In genomic region chr5:137344723-137345322, GRCh38 we compare ENCODE assay signal across 8 cellular contexts.
A peak's percentile ranks its signal among the peaks of the same experiment; 100 is the strongest.
DNase-seq lines count a peak whose midpoint lies in the region; ATAC-seq, FAIRE-seq and TF ChIP-seq lines count a peak whose summit lies in the region.

No MANE protein-coding gene starts in this region.

- H3K36me3 Mint-ChIP-seq in effector memory CD8-positive, alpha-beta T cell (ENCODE audit: insufficient read depth): peaks cover 2% of the 10 kb centered on the region

- H3K27me3 ChIP-seq in bronchial epithelial cell (ENCODE audit: control insufficient read depth, insufficient read depth, low read length): no peaks in the 10 kb centered on the region
- no peaks in the 10 kb centered on the region for H3K27me3 ChIP-seq in lung (ENCODE audit: control insufficient read depth, insufficient read depth)

- H3K4me3 ChIP-seq in bronchial epithelial cell (ENCODE audit: low read depth, low read length): no peak overlapping the region
- H3K4me3 ChIP-seq in lung: no peak overlapping the region

- peaks cover 12 to 16% of the 10 kb centered on the region in 2 donors for H3K27me3 Mint-ChIP-seq in effector memory CD8-positive, alpha-beta T cell

- TF ChIP-seq CTCF in bronchial epithelial cell (IDR thresholded peaks at IDR 0.05; ENCODE audit: insufficient read depth, low read length, severe bottlenecking): peak; percentile 83
- TF ChIP-seq CTCF in lung (IDR thresholded peaks at IDR 0.05; ENCODE audit: control extremely low read depth, extremely low read depth): peak; percentile 2

- no peaks in the 10 kb centered on the region for H3K9me3 ChIP-seq in lung (ENCODE audit: control insufficient read depth in 2 of 2, insufficient read depth in 1 of 2, low read length in 1 of 2)

- H3K4me1 ChIP-seq in lung (ENCODE audit: control insufficient read depth in 2 of 2, insufficient read depth in 2 of 2, low read length in 2 of 2): peaks cover 0 to 4% of the 10 kb centered on the region in 2 donors

- ATAC-seq in lung (ENCODE audit: insufficient read depth, low FRiP score): no peak
- ATAC-seq in effector memory CD8-positive, alpha-beta T cell (replicated peaks): no peak

- FAIRE-seq in GM19239 (lab: Jason Lieb, UNC) (no peak), bronchial epithelial cell (lab: Jason Lieb, UNC) (peak; percentile 28)

- no peak overlapping the region for H3K27ac ChIP-seq in lung (ENCODE audit: low read depth in 1 of 2, low read length in 1 of 2)

- no peak overlapping the region for H3K27ac Mint-ChIP-seq in effector memory CD8-positive, alpha-beta T cell

- DNase-seq in CD1c-positive myeloid dendritic cell (ENCODE audit: extremely low spot score) (peak; percentile 54), GM19239 (ENCODE audit: insufficient read length, low spot score) (peak; percentile 18), NCI-H82 (lab: John Stamatoyannopoulos, UW) (peak; percentile 80), bronchial epithelial cell (ENCODE audit: low read depth) (peak; percentile 69), lung (ENCODE audit: low spot score) (no peak), middle frontal gyrus (ENCODE audit: extremely low spot score, low spot score) (no peak), posterior vena cava (ENCODE audit: low spot score) (no peak)
- DNase-seq in effector memory CD8-positive, alpha-beta T cell: no peak

- H3K4me1 Mint-ChIP-seq in effector memory CD8-positive, alpha-beta T cell (ENCODE audit: low read depth in 2 of 2): no peaks in the 10 kb centered on the region

- no peaks in the 10 kb centered on the region for H3K9me3 Mint-ChIP-seq in effector memory CD8-positive, alpha-beta T cell

- intact Hi-C loops in posterior vena cava (cut with DNase I): no loop called here

- H3K4me3 Mint-ChIP-seq in effector memory CD8-positive, alpha-beta T cell: no peak overlapping the region

- 24 to 32% methylated on average over 6 of the region's 6 CpGs for WGBS in lung, 2 donors

- no peaks in the 10 kb centered on the region for H3K36me3 ChIP-seq in bronchial epithelial cell (ENCODE audit: control insufficient read depth, insufficient read depth, low read length)
- no peaks in the 10 kb centered on the region for H3K36me3 ChIP-seq in lung (ENCODE audit: control insufficient read depth in 2 of 2, insufficient read depth in 2 of 2, low read length in 2 of 2)

Comparison
In these comparisons a context has a peak if more than half of its experiments do, and no peak if none do; other contexts are left out.
1. DNase-seq: peak in CD1c-positive myeloid dendritic cell (single experiment), GM19239 (single experiment), NCI-H82 (single experiment) and bronchial epithelial cell (single experiment); none in lung (single experiment), middle frontal gyrus (single experiment), effector memory CD8-positive, alpha-beta T cell (0 of 3) and posterior vena cava (single experiment).